In the genomic region with DNA sequence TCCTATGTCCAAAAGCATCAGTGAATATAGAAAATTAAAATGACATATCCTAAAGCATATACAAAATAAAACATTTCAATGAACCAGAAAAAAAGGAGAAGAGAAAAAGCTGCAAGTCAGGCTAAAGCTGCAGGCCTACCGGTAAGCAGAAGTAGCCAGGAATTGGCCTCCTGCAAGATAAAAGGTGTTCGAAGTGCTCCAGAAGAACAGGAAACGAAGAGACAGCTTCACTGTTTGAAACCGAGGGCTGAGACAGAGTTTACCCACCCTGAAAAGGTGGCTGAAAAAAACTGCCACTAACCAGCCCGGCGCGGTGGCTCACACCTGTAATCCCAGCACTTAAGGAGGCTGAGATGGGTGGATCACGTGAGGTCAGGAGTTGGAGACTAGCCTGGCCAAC, we compare ENCODE assay signal across 1 cellular context.
TF ChIP-seq lines count a peak whose summit lies in the region.

No MANE protein-coding gene starts in this region.

TF ChIP-seq in GM23338, 12 proteins besides CTCF, POLR2A, EP300 and RAD21 (continued from another document):
- TF ChIP-seq, protein P1, sequence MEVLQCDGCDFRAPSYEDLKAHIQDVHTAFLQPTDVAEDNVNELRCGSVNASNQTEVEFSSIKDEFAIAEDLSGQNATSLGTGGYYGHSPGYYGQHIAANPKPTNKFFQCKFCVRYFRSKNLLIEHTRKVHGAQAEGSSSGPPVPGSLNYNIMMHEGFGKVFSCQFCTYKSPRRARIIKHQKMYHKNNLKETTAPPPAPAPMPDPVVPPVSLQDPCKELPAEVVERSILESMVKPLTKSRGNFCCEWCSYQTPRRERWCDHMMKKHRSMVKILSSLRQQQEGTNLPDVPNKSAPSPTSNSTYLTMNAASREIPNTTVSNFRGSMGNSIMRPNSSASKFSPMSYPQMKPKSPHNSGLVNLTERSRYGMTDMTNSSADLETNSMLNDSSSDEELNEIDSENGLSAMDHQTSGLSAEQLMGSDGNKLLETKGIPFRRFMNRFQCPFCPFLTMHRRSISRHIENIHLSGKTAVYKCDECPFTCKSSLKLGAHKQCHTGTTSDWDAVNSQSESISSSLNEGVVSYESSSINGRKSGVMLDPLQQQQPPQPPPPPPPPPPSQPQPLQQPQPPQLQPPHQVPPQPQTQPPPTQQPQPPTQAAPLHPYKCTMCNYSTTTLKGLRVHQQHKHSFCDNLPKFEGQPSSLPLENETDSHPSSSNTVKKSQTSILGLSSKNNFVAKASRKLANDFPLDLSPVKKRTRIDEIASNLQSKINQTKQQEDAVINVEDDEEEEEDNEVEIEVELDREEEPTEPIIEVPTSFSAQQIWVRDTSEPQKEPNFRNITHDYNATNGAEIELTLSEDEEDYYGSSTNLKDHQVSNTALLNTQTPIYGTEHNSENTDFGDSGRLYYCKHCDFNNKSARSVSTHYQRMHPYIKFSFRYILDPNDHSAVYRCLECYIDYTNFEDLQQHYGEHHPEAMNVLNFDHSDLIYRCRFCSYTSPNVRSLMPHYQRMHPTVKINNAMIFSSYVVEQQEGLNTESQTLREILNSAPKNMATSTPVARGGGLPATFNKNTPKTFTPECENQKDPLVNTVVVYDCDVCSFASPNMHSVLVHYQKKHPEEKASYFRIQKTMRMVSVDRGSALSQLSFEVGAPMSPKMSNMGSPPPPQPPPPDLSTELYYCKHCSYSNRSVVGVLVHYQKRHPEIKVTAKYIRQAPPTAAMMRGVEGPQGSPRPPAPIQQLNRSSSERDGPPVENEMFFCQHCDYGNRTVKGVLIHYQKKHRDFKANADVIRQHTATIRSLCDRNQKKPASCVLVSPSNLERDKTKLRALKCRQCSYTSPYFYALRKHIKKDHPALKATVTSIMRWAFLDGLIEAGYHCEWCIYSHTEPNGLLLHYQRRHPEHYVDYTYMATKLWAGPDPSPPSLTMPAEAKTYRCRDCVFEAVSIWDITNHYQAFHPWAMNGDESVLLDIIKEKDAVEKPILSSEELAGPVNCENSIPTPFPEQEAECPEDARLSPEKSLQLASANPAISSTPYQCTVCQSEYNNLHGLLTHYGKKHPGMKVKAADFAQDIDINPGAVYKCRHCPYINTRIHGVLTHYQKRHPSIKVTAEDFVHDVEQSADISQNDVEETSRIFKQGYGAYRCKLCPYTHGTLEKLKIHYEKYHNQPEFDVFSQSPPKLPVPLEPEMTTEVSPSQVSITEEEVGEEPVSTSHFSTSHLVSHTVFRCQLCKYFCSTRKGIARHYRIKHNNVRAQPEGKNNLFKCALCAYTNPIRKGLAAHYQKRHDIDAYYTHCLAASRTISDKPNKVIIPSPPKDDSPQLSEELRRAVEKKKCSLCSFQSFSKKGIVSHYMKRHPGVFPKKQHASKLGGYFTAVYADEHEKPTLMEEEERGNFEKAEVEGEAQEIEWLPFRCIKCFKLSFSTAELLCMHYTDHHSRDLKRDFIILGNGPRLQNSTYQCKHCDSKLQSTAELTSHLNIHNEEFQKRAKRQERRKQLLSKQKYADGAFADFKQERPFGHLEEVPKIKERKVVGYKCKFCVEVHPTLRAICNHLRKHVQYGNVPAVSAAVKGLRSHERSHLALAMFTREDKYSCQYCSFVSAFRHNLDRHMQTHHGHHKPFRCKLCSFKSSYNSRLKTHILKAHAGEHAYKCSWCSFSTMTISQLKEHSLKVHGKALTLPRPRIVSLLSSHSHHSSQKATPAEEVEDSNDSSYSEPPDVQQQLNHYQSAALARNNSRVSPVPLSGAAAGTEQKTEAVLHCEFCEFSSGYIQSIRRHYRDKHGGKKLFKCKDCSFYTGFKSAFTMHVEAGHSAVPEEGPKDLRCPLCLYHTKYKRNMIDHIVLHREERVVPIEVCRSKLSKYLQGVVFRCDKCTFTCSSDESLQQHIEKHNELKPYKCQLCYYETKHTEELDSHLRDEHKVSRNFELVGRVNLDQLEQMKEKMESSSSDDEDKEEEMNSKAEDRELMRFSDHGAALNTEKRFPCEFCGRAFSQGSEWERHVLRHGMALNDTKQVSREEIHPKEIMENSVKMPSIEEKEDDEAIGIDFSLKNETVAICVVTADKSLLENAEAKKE (CRISPR knock-in tag; IDR thresholded peaks at IDR 0.05) = no peak
- TF ChIP-seq, protein P2, sequence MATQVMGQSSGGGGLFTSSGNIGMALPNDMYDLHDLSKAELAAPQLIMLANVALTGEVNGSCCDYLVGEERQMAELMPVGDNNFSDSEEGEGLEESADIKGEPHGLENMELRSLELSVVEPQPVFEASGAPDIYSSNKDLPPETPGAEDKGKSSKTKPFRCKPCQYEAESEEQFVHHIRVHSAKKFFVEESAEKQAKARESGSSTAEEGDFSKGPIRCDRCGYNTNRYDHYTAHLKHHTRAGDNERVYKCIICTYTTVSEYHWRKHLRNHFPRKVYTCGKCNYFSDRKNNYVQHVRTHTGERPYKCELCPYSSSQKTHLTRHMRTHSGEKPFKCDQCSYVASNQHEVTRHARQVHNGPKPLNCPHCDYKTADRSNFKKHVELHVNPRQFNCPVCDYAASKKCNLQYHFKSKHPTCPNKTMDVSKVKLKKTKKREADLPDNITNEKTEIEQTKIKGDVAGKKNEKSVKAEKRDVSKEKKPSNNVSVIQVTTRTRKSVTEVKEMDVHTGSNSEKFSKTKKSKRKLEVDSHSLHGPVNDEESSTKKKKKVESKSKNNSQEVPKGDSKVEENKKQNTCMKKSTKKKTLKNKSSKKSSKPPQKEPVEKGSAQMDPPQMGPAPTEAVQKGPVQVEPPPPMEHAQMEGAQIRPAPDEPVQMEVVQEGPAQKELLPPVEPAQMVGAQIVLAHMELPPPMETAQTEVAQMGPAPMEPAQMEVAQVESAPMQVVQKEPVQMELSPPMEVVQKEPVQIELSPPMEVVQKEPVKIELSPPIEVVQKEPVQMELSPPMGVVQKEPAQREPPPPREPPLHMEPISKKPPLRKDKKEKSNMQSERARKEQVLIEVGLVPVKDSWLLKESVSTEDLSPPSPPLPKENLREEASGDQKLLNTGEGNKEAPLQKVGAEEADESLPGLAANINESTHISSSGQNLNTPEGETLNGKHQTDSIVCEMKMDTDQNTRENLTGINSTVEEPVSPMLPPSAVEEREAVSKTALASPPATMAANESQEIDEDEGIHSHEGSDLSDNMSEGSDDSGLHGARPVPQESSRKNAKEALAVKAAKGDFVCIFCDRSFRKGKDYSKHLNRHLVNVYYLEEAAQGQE (IDR thresholded peaks at IDR 0.05; ENCODE audit: unreplicated experiment) = no peak
- no peak for TF ChIP-seq EZH2phosphoT487 (IDR thresholded peaks at IDR 0.05; ENCODE audit: unreplicated experiment)
